Comparison of ENCODE assay signal across 1 cellular context in genomic region chrX:153968754-153969124, GRCh38.
TF ChIP-seq lines count a peak whose summit lies in the region.

No MANE protein-coding gene starts in this region.

TF ChIP-seq in IMR-90, 13 proteins besides CTCF, POLR2A, EP300 and RAD21:
- TF ChIP-seq ELK1 (IDR thresholded peaks at IDR 0.05; ENCODE audit: borderline replicate concordance, low read depth, low read length) (no peak), NFE2L2 (IDR thresholded peaks at IDR 0.05; ENCODE audit: low read depth, low read length) (no peak), RFX5 (IDR thresholded peaks at IDR 0.05; ENCODE audit: low read depth, low read length) (no peak), MAZ (IDR thresholded peaks at IDR 0.05; ENCODE audit: borderline replicate concordance, low read depth, low read length) (no peak), RCOR1 (IDR thresholded peaks at IDR 0.05; ENCODE audit: insufficient replicate concordance, low read length) (no peak), USF2 (IDR thresholded peaks at IDR 0.05; ENCODE audit: low read depth, low read length) (no peak), CEBPB (IDR thresholded peaks at IDR 0.05; ENCODE audit: low read depth, low read length) (no peak)
